1 cellular context compared by ENCODE assay signal in the genomic region with DNA sequence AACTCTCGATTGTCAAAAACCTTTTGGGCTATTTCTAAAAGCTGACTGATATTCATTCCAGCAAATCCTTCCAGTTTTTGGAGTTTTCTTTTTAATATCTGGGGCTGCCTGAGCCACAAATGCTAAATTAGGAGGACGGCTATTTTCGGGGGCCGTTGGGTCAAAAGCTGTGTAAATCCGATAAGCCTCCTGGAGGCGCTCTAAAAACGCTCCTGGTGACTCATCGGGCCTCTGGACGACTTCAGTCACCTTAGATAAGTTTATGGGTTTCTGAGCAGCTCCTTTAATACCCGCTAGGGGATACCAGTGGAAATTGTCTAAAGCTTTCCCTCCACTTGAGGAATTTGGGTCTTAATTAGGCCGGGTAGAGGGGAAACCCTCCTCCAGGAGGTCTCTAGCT.
TF ChIP-seq lines count a peak whose summit lies in the region.

No MANE protein-coding gene starts in this region.

TF ChIP-seq in GM23338, 12 proteins besides CTCF, POLR2A, EP300 and RAD21 (continued from another document):
- TF ChIP-seq, protein P1, sequence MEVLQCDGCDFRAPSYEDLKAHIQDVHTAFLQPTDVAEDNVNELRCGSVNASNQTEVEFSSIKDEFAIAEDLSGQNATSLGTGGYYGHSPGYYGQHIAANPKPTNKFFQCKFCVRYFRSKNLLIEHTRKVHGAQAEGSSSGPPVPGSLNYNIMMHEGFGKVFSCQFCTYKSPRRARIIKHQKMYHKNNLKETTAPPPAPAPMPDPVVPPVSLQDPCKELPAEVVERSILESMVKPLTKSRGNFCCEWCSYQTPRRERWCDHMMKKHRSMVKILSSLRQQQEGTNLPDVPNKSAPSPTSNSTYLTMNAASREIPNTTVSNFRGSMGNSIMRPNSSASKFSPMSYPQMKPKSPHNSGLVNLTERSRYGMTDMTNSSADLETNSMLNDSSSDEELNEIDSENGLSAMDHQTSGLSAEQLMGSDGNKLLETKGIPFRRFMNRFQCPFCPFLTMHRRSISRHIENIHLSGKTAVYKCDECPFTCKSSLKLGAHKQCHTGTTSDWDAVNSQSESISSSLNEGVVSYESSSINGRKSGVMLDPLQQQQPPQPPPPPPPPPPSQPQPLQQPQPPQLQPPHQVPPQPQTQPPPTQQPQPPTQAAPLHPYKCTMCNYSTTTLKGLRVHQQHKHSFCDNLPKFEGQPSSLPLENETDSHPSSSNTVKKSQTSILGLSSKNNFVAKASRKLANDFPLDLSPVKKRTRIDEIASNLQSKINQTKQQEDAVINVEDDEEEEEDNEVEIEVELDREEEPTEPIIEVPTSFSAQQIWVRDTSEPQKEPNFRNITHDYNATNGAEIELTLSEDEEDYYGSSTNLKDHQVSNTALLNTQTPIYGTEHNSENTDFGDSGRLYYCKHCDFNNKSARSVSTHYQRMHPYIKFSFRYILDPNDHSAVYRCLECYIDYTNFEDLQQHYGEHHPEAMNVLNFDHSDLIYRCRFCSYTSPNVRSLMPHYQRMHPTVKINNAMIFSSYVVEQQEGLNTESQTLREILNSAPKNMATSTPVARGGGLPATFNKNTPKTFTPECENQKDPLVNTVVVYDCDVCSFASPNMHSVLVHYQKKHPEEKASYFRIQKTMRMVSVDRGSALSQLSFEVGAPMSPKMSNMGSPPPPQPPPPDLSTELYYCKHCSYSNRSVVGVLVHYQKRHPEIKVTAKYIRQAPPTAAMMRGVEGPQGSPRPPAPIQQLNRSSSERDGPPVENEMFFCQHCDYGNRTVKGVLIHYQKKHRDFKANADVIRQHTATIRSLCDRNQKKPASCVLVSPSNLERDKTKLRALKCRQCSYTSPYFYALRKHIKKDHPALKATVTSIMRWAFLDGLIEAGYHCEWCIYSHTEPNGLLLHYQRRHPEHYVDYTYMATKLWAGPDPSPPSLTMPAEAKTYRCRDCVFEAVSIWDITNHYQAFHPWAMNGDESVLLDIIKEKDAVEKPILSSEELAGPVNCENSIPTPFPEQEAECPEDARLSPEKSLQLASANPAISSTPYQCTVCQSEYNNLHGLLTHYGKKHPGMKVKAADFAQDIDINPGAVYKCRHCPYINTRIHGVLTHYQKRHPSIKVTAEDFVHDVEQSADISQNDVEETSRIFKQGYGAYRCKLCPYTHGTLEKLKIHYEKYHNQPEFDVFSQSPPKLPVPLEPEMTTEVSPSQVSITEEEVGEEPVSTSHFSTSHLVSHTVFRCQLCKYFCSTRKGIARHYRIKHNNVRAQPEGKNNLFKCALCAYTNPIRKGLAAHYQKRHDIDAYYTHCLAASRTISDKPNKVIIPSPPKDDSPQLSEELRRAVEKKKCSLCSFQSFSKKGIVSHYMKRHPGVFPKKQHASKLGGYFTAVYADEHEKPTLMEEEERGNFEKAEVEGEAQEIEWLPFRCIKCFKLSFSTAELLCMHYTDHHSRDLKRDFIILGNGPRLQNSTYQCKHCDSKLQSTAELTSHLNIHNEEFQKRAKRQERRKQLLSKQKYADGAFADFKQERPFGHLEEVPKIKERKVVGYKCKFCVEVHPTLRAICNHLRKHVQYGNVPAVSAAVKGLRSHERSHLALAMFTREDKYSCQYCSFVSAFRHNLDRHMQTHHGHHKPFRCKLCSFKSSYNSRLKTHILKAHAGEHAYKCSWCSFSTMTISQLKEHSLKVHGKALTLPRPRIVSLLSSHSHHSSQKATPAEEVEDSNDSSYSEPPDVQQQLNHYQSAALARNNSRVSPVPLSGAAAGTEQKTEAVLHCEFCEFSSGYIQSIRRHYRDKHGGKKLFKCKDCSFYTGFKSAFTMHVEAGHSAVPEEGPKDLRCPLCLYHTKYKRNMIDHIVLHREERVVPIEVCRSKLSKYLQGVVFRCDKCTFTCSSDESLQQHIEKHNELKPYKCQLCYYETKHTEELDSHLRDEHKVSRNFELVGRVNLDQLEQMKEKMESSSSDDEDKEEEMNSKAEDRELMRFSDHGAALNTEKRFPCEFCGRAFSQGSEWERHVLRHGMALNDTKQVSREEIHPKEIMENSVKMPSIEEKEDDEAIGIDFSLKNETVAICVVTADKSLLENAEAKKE (CRISPR knock-in tag; IDR thresholded peaks at IDR 0.05), result no peak
- no peak for TF ChIP-seq EZH2phosphoT487 (IDR thresholded peaks at IDR 0.05; ENCODE audit: unreplicated experiment)
- no peak for TF ChIP-seq EZH2 (IDR thresholded peaks at IDR 0.05; ENCODE audit: low read depth, unreplicated experiment)
- no peak for TF ChIP-seq ZNF331 (CRISPR knock-in tag; IDR thresholded peaks at IDR 0.05; ENCODE audit: low read depth)
- TF ChIP-seq STAT1 (IDR thresholded peaks at IDR 0.05; ENCODE audit: unreplicated experiment), result no peak
- no peak for TF ChIP-seq JUNB (IDR thresholded peaks at IDR 0.05; ENCODE audit: unreplicated experiment)
TF ChIP-seq in GM23338: peak in this region for 0.
